1 cellular context compared by ENCODE assay signal in genomic region chr12:109459247-109459646, GRCh38.
TF ChIP-seq lines count a peak whose summit lies in the region.

No MANE protein-coding gene starts in this region.

TF ChIP-seq in endothelial cell of umbilical vein, 7 proteins besides CTCF, POLR2A, EP300 and RAD21:
- TF ChIP-seq GATA2 (IDR thresholded peaks at IDR 0.05; ENCODE audit: insufficient read depth, insufficient read length, low read depth, low read length), result no peak
- no peak for TF ChIP-seq EZH2 (IDR thresholded peaks at IDR 0.05; ENCODE audit: borderline replicate concordance, low read depth, low read length, severe bottlenecking)
- no peak for TF ChIP-seq POLR2AphosphoS5 (IDR thresholded peaks at IDR 0.05; ENCODE audit: insufficient read depth, low read depth, low read length)
- no peak for TF ChIP-seq MAX (IDR thresholded peaks at IDR 0.05; ENCODE audit: insufficient read depth, insufficient read length)
- TF ChIP-seq MYC (IDR thresholded peaks at IDR 0.05; ENCODE audit: low read depth, low read length), result no peak
- no peak for TF ChIP-seq JUN (IDR thresholded peaks at IDR 0.05; ENCODE audit: borderline replicate concordance, insufficient read depth, insufficient read length, low read depth)
- TF ChIP-seq FOS (IDR thresholded peaks at IDR 0.05; ENCODE audit: borderline replicate concordance, insufficient read depth, low read length), result no peak
